Comparison of ENCODE assay signal across 1 cellular context in the genomic region with DNA sequence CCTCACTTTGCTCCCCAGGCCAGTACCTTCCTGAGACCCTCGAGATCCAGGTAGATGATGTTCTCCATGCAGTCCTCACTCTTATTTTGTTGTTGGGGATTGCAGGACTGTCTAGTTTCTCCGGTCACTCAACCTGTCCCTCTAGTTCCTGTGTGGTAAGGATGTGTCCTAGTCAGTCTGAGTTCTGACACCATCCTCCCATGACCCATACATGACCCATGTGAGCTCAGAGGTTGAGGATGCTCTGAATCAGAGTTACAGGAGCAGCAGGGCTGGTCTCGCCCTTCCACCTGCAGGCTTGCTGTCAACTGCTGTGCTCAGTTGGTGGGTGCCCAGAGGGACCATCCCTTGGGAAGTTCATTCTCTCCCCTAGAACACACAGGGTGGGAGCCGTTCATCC.
TF ChIP-seq lines count a peak whose summit lies in the region.

No MANE protein-coding gene starts in this region.

TF ChIP-seq in H1, 55 proteins besides CTCF, POLR2A, EP300 and RAD21:
- TF ChIP-seq KDM4A (IDR thresholded peaks at IDR 0.05; ENCODE audit: low read depth, low read length, severe bottlenecking) (no peak), RBBP5 (IDR thresholded peaks at IDR 0.05; ENCODE audit: borderline replicate concordance, low read depth, low read length) (no peak), SAP30 (IDR thresholded peaks at IDR 0.05; ENCODE audit: insufficient read depth, insufficient replicate concordance, low read length) (no peak), CTBP2 (IDR thresholded peaks at IDR 0.05; ENCODE audit: borderline replicate concordance, insufficient read depth, insufficient read length, low read length) (no peak), SP2 (IDR thresholded peaks at IDR 0.05; ENCODE audit: low read length) (no peak), RFX5 (IDR thresholded peaks at IDR 0.05; ENCODE audit: borderline replicate concordance, low read depth, low read length) (no peak), CHD1 (IDR thresholded peaks at IDR 0.05; ENCODE audit: low read depth, low read length) (no peak), GTF2F1 (IDR thresholded peaks at IDR 0.05; ENCODE audit: borderline replicate concordance, low read depth, low read length) (no peak), MAFK (IDR thresholded peaks at IDR 0.05; ENCODE audit: low read depth, low read length) (no peak), BRCA1 (IDR thresholded peaks at IDR 0.05; ENCODE audit: low read depth, low read length) (no peak), TBP (IDR thresholded peaks at IDR 0.05; ENCODE audit: low read depth, low read length) (no peak), BCL11A (IDR thresholded peaks at IDR 0.05; ENCODE audit: low read depth in 2 of 2, low read length in 2 of 2) (no peak), KDM1A (IDR thresholded peaks at IDR 0.05; ENCODE audit: borderline replicate concordance, low read length) (no peak), TAF1 (IDR thresholded peaks at IDR 0.05; ENCODE audit: low read depth, low read length) (no peak), RXRA (IDR thresholded peaks at IDR 0.05; ENCODE audit: insufficient read depth, low read depth, low read length) (no peak)
- TF ChIP-seq, protein P1, sequence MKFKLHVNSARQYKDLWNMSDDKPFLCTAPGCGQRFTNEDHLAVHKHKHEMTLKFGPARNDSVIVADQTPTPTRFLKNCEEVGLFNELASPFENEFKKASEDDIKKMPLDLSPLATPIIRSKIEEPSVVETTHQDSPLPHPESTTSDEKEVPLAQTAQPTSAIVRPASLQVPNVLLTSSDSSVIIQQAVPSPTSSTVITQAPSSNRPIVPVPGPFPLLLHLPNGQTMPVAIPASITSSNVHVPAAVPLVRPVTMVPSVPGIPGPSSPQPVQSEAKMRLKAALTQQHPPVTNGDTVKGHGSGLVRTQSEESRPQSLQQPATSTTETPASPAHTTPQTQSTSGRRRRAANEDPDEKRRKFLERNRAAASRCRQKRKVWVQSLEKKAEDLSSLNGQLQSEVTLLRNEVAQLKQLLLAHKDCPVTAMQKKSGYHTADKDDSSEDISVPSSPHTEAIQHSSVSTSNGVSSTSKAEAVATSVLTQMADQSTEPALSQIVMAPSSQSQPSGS (IDR thresholded peaks at IDR 0.05; ENCODE audit: low read length) = no peak
